ENCODE assay signal across 1 cellular context in the genomic region with DNA sequence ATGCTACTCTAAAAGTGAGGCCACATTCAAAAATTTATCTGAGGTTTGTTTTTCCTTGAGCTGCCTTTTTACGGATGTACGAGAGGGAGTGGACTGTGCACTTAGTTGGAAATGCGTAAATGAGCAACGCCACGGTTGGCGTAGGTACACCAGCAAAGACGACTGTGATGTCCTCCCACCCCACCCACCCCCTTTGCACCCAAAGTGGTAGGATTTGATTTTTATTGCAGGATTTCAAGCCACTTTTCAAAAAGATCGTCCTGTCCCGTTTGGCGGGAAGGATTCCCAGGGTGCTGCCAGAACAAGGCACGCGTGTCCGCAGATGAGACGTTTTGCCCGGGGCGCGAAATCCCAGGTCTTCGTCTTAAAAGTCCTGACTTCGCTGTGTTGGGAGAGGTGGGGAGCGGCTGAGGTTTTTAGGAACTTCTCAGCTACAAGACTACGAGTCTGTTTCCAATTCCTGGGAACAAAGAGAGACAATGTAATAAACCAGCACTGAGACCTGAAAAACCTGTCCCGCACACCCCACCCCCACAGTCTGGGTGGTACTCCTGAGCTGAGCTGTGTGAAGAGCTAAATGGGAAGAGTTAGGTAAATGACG.
TF ChIP-seq lines count a peak whose summit lies in the region.

No MANE protein-coding gene starts in this region.

TF ChIP-seq in GM12878, 131 proteins besides CTCF, POLR2A, EP300 and RAD21 (continued from another document):
- TF ChIP-seq, protein P1, sequence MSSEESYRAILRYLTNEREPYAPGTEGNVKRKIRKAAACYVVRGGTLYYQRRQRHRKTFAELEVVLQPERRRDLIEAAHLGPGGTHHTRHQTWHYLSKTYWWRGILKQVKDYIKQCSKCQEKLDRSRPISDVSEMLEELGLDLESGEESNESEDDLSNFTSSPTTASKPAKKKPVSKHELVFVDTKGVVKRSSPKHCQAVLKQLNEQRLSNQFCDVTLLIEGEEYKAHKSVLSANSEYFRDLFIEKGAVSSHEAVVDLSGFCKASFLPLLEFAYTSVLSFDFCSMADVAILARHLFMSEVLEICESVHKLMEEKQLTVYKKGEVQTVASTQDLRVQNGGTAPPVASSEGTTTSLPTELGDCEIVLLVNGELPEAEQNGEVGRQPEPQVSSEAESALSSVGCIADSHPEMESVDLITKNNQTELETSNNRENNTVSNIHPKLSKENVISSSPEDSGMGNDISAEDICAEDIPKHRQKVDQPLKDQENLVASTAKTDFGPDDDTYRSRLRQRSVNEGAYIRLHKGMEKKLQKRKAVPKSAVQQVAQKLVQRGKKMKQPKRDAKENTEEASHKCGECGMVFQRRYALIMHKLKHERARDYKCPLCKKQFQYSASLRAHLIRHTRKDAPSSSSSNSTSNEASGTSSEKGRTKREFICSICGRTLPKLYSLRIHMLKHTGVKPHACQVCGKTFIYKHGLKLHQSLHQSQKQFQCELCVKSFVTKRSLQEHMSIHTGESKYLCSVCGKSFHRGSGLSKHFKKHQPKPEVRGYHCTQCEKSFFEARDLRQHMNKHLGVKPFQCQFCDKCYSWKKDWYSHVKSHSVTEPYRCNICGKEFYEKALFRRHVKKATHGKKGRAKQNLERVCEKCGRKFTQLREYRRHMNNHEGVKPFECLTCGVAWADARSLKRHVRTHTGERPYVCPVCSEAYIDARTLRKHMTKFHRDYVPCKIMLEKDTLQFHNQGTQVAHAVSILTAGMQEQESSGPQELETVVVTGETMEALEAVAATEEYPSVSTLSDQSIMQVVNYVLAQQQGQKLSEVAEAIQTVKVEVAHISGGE (CRISPR knock-in tag; IDR thresholded peaks at IDR 0.05): no peak
- TF ChIP-seq ZNF207 (IDR thresholded peaks at IDR 0.05; ENCODE audit: borderline replicate concordance): no peak
TF ChIP-seq in GM12878: peak in this region for 0.
